In genomic region chr5:81301221-81302015, GRCh38 we compare ENCODE assay signal across 8 cellular contexts. TPM values are rescaled to one million over a fixed set of nuclear protein-coding genes. Genes with fewer than 3 reads are reported as not detected.
DNase-seq lines count a peak whose midpoint lies in the region; ATAC-seq, FAIRE-seq and TF ChIP-seq lines count a peak whose summit lies in the region.

Gene ZCCHC9 (plus strand): TSS chr5:81301587. CDS start chr5:81304758, 3,171 bp downstream.

- H3K27me3 ChIP-seq in HUES6 (ENCODE audit: control insufficient read depth, insufficient read depth, low read length): no peaks in the 10 kb centered on the region
- H3K27me3 ChIP-seq in OCI-LY1 (ENCODE audit: insufficient read depth, low read length): no peaks in the 10 kb centered on the region

- H3K9ac ChIP-seq in HUES6 (ENCODE audit: low read length): peak within 1 kb of the TSS; percentile 83
- H3K9ac ChIP-seq in OCI-LY1 (ENCODE audit: low read length): peak within 1 kb of the TSS; percentile 82

- H3K79me2 ChIP-seq in OCI-LY1 (ENCODE audit: insufficient read depth, low read length): no peaks in the 10 kb centered on the region; the same call in 1 of the 2 replicates

- DNase-seq in DMS 273 (lab: John Stamatoyannopoulos, UW; ENCODE audit: unreplicated experiment): peak; percentile 98
- DNase-seq in activated CD8-positive, alpha-beta memory T cell treated with anti-CD3 and anti-CD28 coated beads, Interleukin-2, amount 50 U/mL, for 4 hours: peak; percentile 93
- peak; percentile 82 to 86 for DNase-seq in stimulated activated CD8-positive, alpha-beta memory T cell treated with anti-CD3 and anti-CD28 coated beads, Interleukin-15, amount 100 ng/mL, for 4 hours (ENCODE audit: low read depth in 2 of 2)

- WGBS in mesodermal cell (ENCODE audit: insufficient coverage in 2 of 2), 2 experiments: 0% methylated on average over 49 to 50 of the region's 54 CpGs

- peak within 1 kb of the TSS; percentile 23 for H3K27ac ChIP-seq in HUES6 (ENCODE audit: low read depth, low read length)
- H3K27ac ChIP-seq in OCI-LY1 (ENCODE audit: low read depth, low read length, poor library complexity, severe bottlenecking): peak within 1 kb of the TSS; percentile 42
- H3K27ac ChIP-seq in mesodermal cell (ENCODE audit: low read depth, low read length, severe bottlenecking): peak within 1 kb of the TSS; percentile 95

- H3K4me3 ChIP-seq in HUES6 (ENCODE audit: low read depth, low read length) (peak within 1 kb of the TSS; percentile 76), OCI-LY1 (ENCODE audit: low read depth, low read length, poor library complexity, severe bottlenecking) (peak within 1 kb of the TSS; percentile 78), mesodermal cell (ENCODE audit: extremely low read depth, insufficient read depth, low read length, poor library complexity, severe bottlenecking) (peak within 1 kb of the TSS; percentile 83)

- no peaks in the 10 kb centered on the region for H3K9me3 ChIP-seq in HUES6 (ENCODE audit: control insufficient read depth, insufficient read depth, low read depth, low read length)
- H3K9me3 ChIP-seq in OCI-LY1 (ENCODE audit: low read length): no peaks in the 10 kb centered on the region
- H3K9me3 ChIP-seq in mesodermal cell (ENCODE audit: control insufficient read depth, low read length): no peaks in the 10 kb centered on the region

- peak; percentile 87 for FAIRE-seq in endometrium (lab: Jason Lieb, UNC)

- ATAC-seq in GM21423 (IDR thresholded peaks at IDR 0.05; ENCODE audit: unreplicated experiment): peak; percentile 97

- H3K4me1 ChIP-seq in HUES6 (ENCODE audit: control insufficient read depth, insufficient read depth, low read length) (peaks cover 6% of the 10 kb centered on the region; the same call in 1 of the 2 replicates), OCI-LY1 (ENCODE audit: insufficient read depth, low read length, severe bottlenecking) (peaks cover 47% of the 10 kb centered on the region), mesodermal cell (ENCODE audit: control insufficient read depth, insufficient read depth, low read length, poor library complexity, severe bottlenecking) (peaks cover 6% of the 10 kb centered on the region)

- H2AFZ ChIP-seq in OCI-LY1 (ENCODE audit: low read length): no peak within 1 kb of the TSS

- no peaks in the 10 kb centered on the region for H3F3A ChIP-seq in OCI-LY1 (ENCODE audit: insufficient read depth, low read length)

- H4K20me1 ChIP-seq in OCI-LY1 (ENCODE audit: insufficient read depth, low read length): no peaks in the 10 kb centered on the region

- H3K4me2 ChIP-seq in OCI-LY1 (ENCODE audit: low read length): peak within 1 kb of the TSS; percentile 86

- H3K9me2 ChIP-seq in OCI-LY1 (ENCODE audit: low read depth, low read length): no peaks in the 10 kb centered on the region

- H3K36me3 ChIP-seq in HUES6 (ENCODE audit: control insufficient read depth, insufficient read depth, low read length) (peaks cover 5% of the 10 kb centered on the region), OCI-LY1 (ENCODE audit: insufficient read depth, low read length) (peaks cover 13% of the 10 kb centered on the region; the same call in 1 of the 2 replicates), mesodermal cell (ENCODE audit: control insufficient read depth, insufficient read depth, low read length) (peaks cover 14% of the 10 kb centered on the region)

- TF ChIP-seq CTCF in OCI-LY1 (IDR thresholded peaks at IDR 0.05; ENCODE audit: low read length): peak; percentile 16; the same call in 1 of the 2 replicates

RNA-seq across cellular contexts. Expression of gene ZCCHC9, which starts in this region (rescaled TPM):
- polyA plus RNA-seq in mesodermal cell (2013, experiment 1 of 2): 31.0 TPM
- 34.8 TPM for polyA plus RNA-seq in mesodermal cell (2013, experiment 2 of 2)

Comparison
In these comparisons a context has a peak if more than half of its experiments do, and no peak if none do; other contexts are left out.
1. Peak in every context shown above with its lines: DNase-seq, ATAC-seq, H3K4me3 ChIP-seq and H3K27ac ChIP-seq.
2. H3K27ac ChIP-seq: peak in every context shown above with its lines; median percentile 95 in mesodermal cell; 42 in OCI-LY1; 23 in HUES6.